12 cellular contexts compared by ENCODE assay signal in the genomic region with DNA sequence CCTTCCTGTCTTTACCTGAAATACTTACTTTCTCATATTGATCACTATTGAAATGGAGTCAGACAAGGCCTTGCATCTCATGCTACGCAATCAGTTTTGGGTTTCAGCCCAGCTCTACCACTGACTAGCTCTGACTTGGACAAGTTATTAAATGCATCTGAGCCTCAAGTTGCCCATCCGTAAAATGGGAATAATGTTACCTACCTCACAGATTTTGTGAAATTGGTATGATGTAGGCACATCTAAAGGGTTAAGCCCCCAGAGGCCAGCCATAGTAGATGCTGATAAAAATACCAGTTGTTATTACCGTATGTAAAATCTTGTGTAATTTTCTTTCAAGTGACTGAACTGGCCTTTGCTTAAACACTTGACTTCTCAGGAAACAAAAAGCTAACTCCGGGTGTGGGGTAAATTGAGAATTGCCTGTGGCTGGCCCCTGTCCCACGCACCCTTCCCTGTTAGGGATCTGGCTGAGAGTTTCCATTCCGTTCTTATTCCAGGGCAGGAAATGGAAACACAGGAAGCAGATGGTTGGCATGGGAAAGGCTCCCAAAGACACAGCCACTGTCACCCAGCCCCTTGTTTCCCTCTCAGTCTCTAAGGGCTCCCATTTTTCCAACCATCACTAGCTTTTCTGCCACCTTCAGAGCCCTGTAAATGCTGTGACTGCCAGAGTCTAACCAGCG. TPM values are rescaled to one million over a fixed set of nuclear protein-coding genes. Genes with fewer than 3 reads are reported as not detected.
DNase-seq lines count a peak whose midpoint lies in the region; ATAC-seq lines count a peak whose summit lies in the region.
"Had no signal": no experiment of that assay in that cellular context is flagged by ENCODE, and none has a peak within 500 bp of the region (broad histone marks: within the 10 kb centered on the region; RNA-seq: fewer than 3 reads in every experiment).

No MANE protein-coding gene starts in this region.

- no peaks in the 10 kb centered on the region for H3K9me3 Mint-ChIP-seq in activated CD4-positive, alpha-beta T cell treated with anti-CD3 and anti-CD28 coated beads, Interleukin-2, amount 10 ng/mL, durations not matched to agents 24 days and 14 days
- no peaks in the 10 kb centered on the region for H3K9me3 Mint-ChIP-seq in T-cell
- H3K9me3 Mint-ChIP-seq in stimulated activated memory B cell treated with anti-CD40 and anti-IgM and Interleukin-4, amounts not matched to agents 10 μg/mL and 1 μg/mL and 100 μg/mL, for 72 hours: no peaks in the 10 kb centered on the region

- intact Hi-C loops in activated CD4-positive, alpha-beta T cell treated with anti-CD3 and anti-CD28 coated beads, Interleukin-2, amount 10 ng/mL, durations not matched to agents 24 days and 14 days (cut with micrococcal nuclease): loop anchor here (10.0 kb wide), 1 partner anchor 360 kb away; no protein-coding TSS in a partner anchor

- peaks cover 88% of the 10 kb centered on the region for H3K4me1 Mint-ChIP-seq in activated CD4-positive, alpha-beta T cell treated with anti-CD3 and anti-CD28 coated beads, Interleukin-2, amount 10 ng/mL, durations not matched to agents 24 days and 14 days
- H3K4me1 Mint-ChIP-seq in T-cell: peaks cover 55 to 78% (median 61%) of the 10 kb centered on the region in 3 donors
- H3K4me1 Mint-ChIP-seq in stimulated activated memory B cell treated with anti-CD40 and anti-IgM and Interleukin-4, amounts not matched to agents 10 μg/mL and 1 μg/mL and 100 μg/mL, for 72 hours: peaks cover 54% of the 10 kb centered on the region

- H3K27me3 Mint-ChIP-seq in activated CD4-positive, alpha-beta T cell treated with anti-CD3 and anti-CD28 coated beads, Interleukin-2, amount 10 ng/mL, durations not matched to agents 24 days and 14 days: no peaks in the 10 kb centered on the region
- no peaks in the 10 kb centered on the region for H3K27me3 Mint-ChIP-seq in T-cell
- H3K27me3 Mint-ChIP-seq in stimulated activated memory B cell treated with anti-CD40 and anti-IgM and Interleukin-4, amounts not matched to agents 10 μg/mL and 1 μg/mL and 100 μg/mL, for 72 hours: no peaks in the 10 kb centered on the region

- ATAC-seq in T-cell (replicated peaks in 1 of 4) (no peak), esophagus mucosa (no peak), HG03175 (IDR thresholded peaks at IDR 0.05; ENCODE audit: unreplicated experiment) (no peak)
- no peak for ATAC-seq in stimulated activated memory B cell treated with anti-CD40 and anti-IgM and Interleukin-4, amounts not matched to agents 10 μg/mL and 1 μg/mL and 100 μg/mL, for 72 hours

- CTCF ChIA-PET in T-cell (lab: Charles Lee): interaction anchor here (0.6 to 3.1 kb wide), 3 partner anchors 10 to 195 kb away, joined by 3 to 20 read pairs (median 3); no protein-coding TSS in a partner anchor

- H3K27ac ChIP-seq in epithelial cell of prostate: peak overlapping the region; percentile 96

- POLR2A ChIA-PET in T-cell (lab: Charles Lee): no interaction called here

- H3K4me3 Mint-ChIP-seq in activated CD4-positive, alpha-beta T cell treated with anti-CD3 and anti-CD28 coated beads, Interleukin-2, amount 10 ng/mL, durations not matched to agents 24 days and 14 days: peak overlapping the region; percentile 99
- peak overlapping the region in 1 of 3 donors; percentile 92 for H3K4me3 Mint-ChIP-seq in T-cell
- H3K4me3 Mint-ChIP-seq in stimulated activated memory B cell treated with anti-CD40 and anti-IgM and Interleukin-4, amounts not matched to agents 10 μg/mL and 1 μg/mL and 100 μg/mL, for 72 hours: no peak overlapping the region

- no peak for DNase-seq in activated CD4-positive, alpha-beta T cell treated with anti-CD3 and anti-CD28 coated beads, Interleukin-2, amount 10 ng/mL, durations not matched to agents 24 days and 14 days
- DNase-seq in activated CD4-positive, alpha-beta T cell treated with anti-CD3 and anti-CD28 coated beads, Interleukin-2, amount 50 U/mL, for 1 hour: no peak
- DNase-seq in T-cell (no peak), epithelial cell of prostate (ENCODE audit: low read depth, low spot score) (no peak), HPDE6-E6E7 (ENCODE audit: extremely low spot score) (no peak)
- DNase-seq: colonic mucosa, glutamatergic neuron, NCI-H2081 treated with DMSO at 0.1 percent for 48 hours, T-helper 9 cell had no signal

- H3K36me3 Mint-ChIP-seq in activated CD4-positive, alpha-beta T cell treated with anti-CD3 and anti-CD28 coated beads, Interleukin-2, amount 10 ng/mL, durations not matched to agents 24 days and 14 days (ENCODE audit: low read depth): peaks cover 99% of the 10 kb centered on the region
- peaks cover 46% of the 10 kb centered on the region for H3K36me3 Mint-ChIP-seq in T-cell
- H3K36me3 Mint-ChIP-seq in stimulated activated memory B cell treated with anti-CD40 and anti-IgM and Interleukin-4, amounts not matched to agents 10 μg/mL and 1 μg/mL and 100 μg/mL, for 72 hours: peaks cover 48% of the 10 kb centered on the region

- peak overlapping the region; percentile 92 for H3K27ac Mint-ChIP-seq in activated CD4-positive, alpha-beta T cell treated with anti-CD3 and anti-CD28 coated beads, Interleukin-2, amount 10 ng/mL, durations not matched to agents 24 days and 14 days
- H3K27ac Mint-ChIP-seq in T-cell: peak overlapping the region; percentile 86 to 97
- peak overlapping the region; percentile 81 for H3K27ac Mint-ChIP-seq in stimulated activated memory B cell treated with anti-CD40 and anti-IgM and Interleukin-4, amounts not matched to agents 10 μg/mL and 1 μg/mL and 100 μg/mL, for 72 hours

RNA-seq across cellular contexts. Expression of a gene that starts 7.6 kb away (rescaled TPM):
- 76.0 and 79.9 TPM in 2 replicates for total RNA-seq in activated CD4-positive, alpha-beta T cell treated with anti-CD3 and anti-CD28 coated beads, Interleukin-2, amount 10 ng/mL, durations not matched to agents 24 days and 14 days
- total RNA-seq in T-cell: 10 to 100 TPM in 2 of 5 donors, 1 to 10 TPM in 3; 6.6 to 69.5 (median 9.6) TPM
- total RNA-seq in esophagus mucosa: 26.8 TPM
